Comparison of ENCODE assay signal across 20 cellular contexts in genomic region chr6:140041056-140041455, GRCh38.
"Had no signal": no experiment of that assay in that cellular context is flagged by ENCODE, and none has a peak within 500 bp of the region (broad histone marks: within the 10 kb centered on the region; RNA-seq: fewer than 3 reads in every experiment).

No MANE protein-coding gene starts in this region.

- H3K4me1 ChIP-seq: ascending aorta, lower lobe of right lung had no signal

- ATAC-seq: heart right ventricle, left lobe of liver, lower lobe of right lung, mucosa of descending colon, right cardiac atrium, T-cell had no signal

- H3K36me3 Mint-ChIP-seq: activated naive CD8-positive, alpha-beta T cell treated with anti-CD3 and anti-CD28 coated beads, Interleukin-2, amount 10 ng/mL, durations not matched to agents 7 days and 5 days; natural killer cell treated with Interleukin-12 subunit alpha and Interleukin-12 subunit beta and Interleukin-15 and Interleukin-18, amount 100 ng/mL, for 72 hours; T-cell had no signal

- H3K9me3 ChIP-seq: lower lobe of right lung, mucosa of descending colon had no signal

- H3K9me3 Mint-ChIP-seq: activated naive CD4-positive, alpha-beta T cell treated with anti-CD3 and anti-CD28 coated beads for 36 hours; activated naive CD8-positive, alpha-beta T cell treated with anti-CD3 and anti-CD28 coated beads, Interleukin-2, amount 10 ng/mL, durations not matched to agents 7 days and 5 days; natural killer cell treated with Interleukin-12 subunit alpha and Interleukin-12 subunit beta and Interleukin-15 and Interleukin-18, amount 100 ng/mL, for 72 hours; T-helper 2 cell treated with Interferon-gamma antibody and Interleukin-4, amounts not matched to agents 5 μg/mL and 100 μg/mL, for 36 hours had no signal

- H3K4me3 ChIP-seq: ascending aorta, heart right ventricle, lower lobe of right lung, mucosa of descending colon, spleen had no signal

- H3K27ac ChIP-seq: ascending aorta, heart right ventricle, lower lobe of right lung, spleen had no signal

- H3K4me3 Mint-ChIP-seq: activated naive CD4-positive, alpha-beta T cell treated with anti-CD3 and anti-CD28 coated beads for 36 hours; activated naive CD8-positive, alpha-beta T cell treated with anti-CD3 and anti-CD28 coated beads, Interleukin-2, amount 10 ng/mL, durations not matched to agents 7 days and 5 days; natural killer cell treated with Interleukin-12 subunit alpha and Interleukin-12 subunit beta and Interleukin-15 and Interleukin-18, amount 100 ng/mL, for 72 hours; T-cell; T-helper 2 cell treated with Interferon-gamma antibody and Interleukin-4, amounts not matched to agents 5 μg/mL and 100 μg/mL, for 36 hours had no signal

- H3K36me3 ChIP-seq: ascending aorta, heart right ventricle, lower lobe of right lung, spleen had no signal

- H3K27me3 Mint-ChIP-seq: activated naive CD8-positive, alpha-beta T cell treated with anti-CD3 and anti-CD28 coated beads, Interleukin-2, amount 10 ng/mL, durations not matched to agents 7 days and 5 days; natural killer cell treated with Interleukin-12 subunit alpha and Interleukin-12 subunit beta and Interleukin-15 and Interleukin-18, amount 100 ng/mL, for 72 hours had no signal

- DNase-seq: activated CD4-positive, alpha-beta T cell treated with anti-CD3 and anti-CD28 coated beads for 4 hours; activated CD4-positive, alpha-beta T cell treated with anti-CD3 and anti-CD28 coated beads, Interleukin-2, amount 50 U/mL, for 4 hours; activated CD4-positive, CD25-positive, alpha-beta regulatory T cell; activated effector memory CD4-positive, alpha-beta T cell treated with Interleukin-2 at 50 U/mL for 16 hours; activated naive CD4-positive, alpha-beta T cell treated with anti-CD3 and anti-CD28 coated beads for 36 hours; activated naive CD8-positive, alpha-beta T cell treated with anti-CD3 and anti-CD28 coated beads, Interleukin-2, amount 10 ng/mL, durations not matched to agents 7 days and 5 days; caudate nucleus; cortex of kidney; heart right ventricle; lower lobe of right lung; mucosa of descending colon; right cardiac atrium; spleen; stimulated activated naive CD4-positive, alpha-beta T cell treated with Interleukin-2 at 50 U/mL for 16 hours; T-cell; trophoblast cell had no signal

- H3K27me3 ChIP-seq: ascending aorta, heart right ventricle, spleen had no signal

- H3K27ac Mint-ChIP-seq: activated naive CD4-positive, alpha-beta T cell treated with anti-CD3 and anti-CD28 coated beads for 36 hours; activated naive CD8-positive, alpha-beta T cell treated with anti-CD3 and anti-CD28 coated beads, Interleukin-2, amount 10 ng/mL, durations not matched to agents 7 days and 5 days; natural killer cell treated with Interleukin-12 subunit alpha and Interleukin-12 subunit beta and Interleukin-15 and Interleukin-18, amount 100 ng/mL, for 72 hours; T-helper 2 cell treated with Interferon-gamma antibody and Interleukin-4, amounts not matched to agents 5 μg/mL and 100 μg/mL, for 36 hours had no signal

- H3K4me1 Mint-ChIP-seq: activated naive CD8-positive, alpha-beta T cell treated with anti-CD3 and anti-CD28 coated beads, Interleukin-2, amount 10 ng/mL, durations not matched to agents 7 days and 5 days; T-cell had no signal
